ENCODE assay signal across 1 cellular context in the genomic region with DNA sequence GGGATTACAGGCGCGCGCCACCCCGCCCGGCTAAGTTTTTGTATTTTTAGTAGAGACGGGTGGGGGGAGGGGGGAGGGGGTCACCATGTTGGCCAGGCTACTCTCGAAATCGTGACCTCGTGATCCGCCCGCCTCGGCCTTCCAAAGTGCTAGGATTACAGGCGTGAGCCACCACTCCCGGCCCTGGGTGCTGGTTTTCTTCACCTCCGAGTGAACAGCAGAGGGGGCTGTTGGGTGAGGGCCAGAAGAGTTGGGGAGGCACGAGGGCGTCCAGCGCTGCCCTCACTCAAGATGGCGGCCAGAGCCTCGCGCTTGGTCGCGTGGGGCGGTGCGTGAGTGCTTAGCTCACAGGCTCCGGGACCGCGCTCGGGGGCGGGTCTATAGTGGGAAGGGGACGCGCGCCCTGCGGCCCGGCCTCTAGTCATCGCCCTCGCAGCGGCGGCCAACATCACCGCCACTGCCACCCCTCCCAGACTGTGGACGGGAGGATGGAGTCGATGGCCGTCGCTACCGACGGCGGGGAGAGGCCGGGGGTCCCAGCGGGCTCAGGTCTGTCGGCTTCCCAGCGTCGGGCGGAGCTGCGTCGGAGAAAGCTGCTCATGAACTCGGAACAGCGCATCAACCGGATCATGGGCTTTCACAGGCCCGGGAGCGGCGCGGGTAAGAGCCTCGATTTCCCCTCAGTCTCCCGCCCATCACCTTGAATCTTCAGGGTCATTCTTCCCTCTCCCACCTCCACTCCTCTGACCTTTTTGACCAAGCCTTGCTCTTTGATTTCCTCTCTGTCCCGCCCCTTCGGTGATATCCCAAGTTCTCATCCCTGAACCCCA.
A peak's percentile ranks its signal among the peaks of the same experiment; 100 is the strongest.
TF ChIP-seq lines count a peak whose summit lies in the region.

CAMLG (plus strand) TSS at position 416 of the 830 bp plus-strand sequence; CDS start at position 489, 73 bp downstream.

TF ChIP-seq in WTC11, 78 proteins besides CTCF, POLR2A, EP300 and RAD21 (continued from another document and continues in another):
- TF ChIP-seq, protein P1, sequence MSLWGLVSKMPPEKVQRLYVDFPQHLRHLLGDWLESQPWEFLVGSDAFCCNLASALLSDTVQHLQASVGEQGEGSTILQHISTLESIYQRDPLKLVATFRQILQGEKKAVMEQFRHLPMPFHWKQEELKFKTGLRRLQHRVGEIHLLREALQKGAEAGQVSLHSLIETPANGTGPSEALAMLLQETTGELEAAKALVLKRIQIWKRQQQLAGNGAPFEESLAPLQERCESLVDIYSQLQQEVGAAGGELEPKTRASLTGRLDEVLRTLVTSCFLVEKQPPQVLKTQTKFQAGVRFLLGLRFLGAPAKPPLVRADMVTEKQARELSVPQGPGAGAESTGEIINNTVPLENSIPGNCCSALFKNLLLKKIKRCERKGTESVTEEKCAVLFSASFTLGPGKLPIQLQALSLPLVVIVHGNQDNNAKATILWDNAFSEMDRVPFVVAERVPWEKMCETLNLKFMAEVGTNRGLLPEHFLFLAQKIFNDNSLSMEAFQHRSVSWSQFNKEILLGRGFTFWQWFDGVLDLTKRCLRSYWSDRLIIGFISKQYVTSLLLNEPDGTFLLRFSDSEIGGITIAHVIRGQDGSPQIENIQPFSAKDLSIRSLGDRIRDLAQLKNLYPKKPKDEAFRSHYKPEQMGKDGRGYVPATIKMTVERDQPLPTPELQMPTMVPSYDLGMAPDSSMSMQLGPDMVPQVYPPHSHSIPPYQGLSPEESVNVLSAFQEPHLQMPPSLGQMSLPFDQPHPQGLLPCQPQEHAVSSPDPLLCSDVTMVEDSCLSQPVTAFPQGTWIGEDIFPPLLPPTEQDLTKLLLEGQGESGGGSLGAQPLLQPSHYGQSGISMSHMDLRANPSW (CRISPR knock-in tag; conservative IDR thresholded peaks at IDR 0.05; ENCODE audit: low read depth): no peak
- TF ChIP-seq, protein P2, sequence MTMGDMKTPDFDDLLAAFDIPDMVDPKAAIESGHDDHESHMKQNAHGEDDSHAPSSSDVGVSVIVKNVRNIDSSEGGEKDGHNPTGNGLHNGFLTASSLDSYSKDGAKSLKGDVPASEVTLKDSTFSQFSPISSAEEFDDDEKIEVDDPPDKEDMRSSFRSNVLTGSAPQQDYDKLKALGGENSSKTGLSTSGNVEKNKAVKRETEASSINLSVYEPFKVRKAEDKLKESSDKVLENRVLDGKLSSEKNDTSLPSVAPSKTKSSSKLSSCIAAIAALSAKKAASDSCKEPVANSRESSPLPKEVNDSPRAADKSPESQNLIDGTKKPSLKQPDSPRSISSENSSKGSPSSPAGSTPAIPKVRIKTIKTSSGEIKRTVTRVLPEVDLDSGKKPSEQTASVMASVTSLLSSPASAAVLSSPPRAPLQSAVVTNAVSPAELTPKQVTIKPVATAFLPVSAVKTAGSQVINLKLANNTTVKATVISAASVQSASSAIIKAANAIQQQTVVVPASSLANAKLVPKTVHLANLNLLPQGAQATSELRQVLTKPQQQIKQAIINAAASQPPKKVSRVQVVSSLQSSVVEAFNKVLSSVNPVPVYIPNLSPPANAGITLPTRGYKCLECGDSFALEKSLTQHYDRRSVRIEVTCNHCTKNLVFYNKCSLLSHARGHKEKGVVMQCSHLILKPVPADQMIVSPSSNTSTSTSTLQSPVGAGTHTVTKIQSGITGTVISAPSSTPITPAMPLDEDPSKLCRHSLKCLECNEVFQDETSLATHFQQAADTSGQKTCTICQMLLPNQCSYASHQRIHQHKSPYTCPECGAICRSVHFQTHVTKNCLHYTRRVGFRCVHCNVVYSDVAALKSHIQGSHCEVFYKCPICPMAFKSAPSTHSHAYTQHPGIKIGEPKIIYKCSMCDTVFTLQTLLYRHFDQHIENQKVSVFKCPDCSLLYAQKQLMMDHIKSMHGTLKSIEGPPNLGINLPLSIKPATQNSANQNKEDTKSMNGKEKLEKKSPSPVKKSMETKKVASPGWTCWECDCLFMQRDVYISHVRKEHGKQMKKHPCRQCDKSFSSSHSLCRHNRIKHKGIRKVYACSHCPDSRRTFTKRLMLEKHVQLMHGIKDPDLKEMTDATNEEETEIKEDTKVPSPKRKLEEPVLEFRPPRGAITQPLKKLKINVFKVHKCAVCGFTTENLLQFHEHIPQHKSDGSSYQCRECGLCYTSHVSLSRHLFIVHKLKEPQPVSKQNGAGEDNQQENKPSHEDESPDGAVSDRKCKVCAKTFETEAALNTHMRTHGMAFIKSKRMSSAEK (CRISPR knock-in tag; IDR thresholded peaks at IDR 0.05; ENCODE audit: borderline replicate concordance): no peak
- TF ChIP-seq, protein P3, sequence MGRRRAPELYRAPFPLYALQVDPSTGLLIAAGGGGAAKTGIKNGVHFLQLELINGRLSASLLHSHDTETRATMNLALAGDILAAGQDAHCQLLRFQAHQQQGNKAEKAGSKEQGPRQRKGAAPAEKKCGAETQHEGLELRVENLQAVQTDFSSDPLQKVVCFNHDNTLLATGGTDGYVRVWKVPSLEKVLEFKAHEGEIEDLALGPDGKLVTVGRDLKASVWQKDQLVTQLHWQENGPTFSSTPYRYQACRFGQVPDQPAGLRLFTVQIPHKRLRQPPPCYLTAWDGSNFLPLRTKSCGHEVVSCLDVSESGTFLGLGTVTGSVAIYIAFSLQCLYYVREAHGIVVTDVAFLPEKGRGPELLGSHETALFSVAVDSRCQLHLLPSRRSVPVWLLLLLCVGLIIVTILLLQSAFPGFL (CRISPR knock-in tag; IDR thresholded peaks at IDR 0.05; ENCODE audit: borderline replicate concordance): no peak
- peak; percentile 90 for TF ChIP-seq SP1 (CRISPR knock-in tag; conservative IDR thresholded peaks at IDR 0.05)
- TF ChIP-seq ZBTB21 (CRISPR knock-in tag; IDR thresholded peaks at IDR 0.05; ENCODE audit: borderline replicate concordance): peak; percentile 87; the same call in 1 of the 2 replicates
- TF ChIP-seq, protein P4, sequence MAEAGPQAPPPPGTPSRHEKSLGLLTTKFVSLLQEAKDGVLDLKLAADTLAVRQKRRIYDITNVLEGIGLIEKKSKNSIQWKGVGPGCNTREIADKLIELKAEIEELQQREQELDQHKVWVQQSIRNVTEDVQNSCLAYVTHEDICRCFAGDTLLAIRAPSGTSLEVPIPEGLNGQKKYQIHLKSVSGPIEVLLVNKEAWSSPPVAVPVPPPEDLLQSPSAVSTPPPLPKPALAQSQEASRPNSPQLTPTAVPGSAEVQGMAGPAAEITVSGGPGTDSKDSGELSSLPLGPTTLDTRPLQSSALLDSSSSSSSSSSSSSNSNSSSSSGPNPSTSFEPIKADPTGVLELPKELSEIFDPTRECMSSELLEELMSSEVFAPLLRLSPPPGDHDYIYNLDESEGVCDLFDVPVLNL (CRISPR knock-in tag; IDR thresholded peaks at IDR 0.05; ENCODE audit: borderline replicate concordance, low read depth): no peak
- TF ChIP-seq, protein P5, sequence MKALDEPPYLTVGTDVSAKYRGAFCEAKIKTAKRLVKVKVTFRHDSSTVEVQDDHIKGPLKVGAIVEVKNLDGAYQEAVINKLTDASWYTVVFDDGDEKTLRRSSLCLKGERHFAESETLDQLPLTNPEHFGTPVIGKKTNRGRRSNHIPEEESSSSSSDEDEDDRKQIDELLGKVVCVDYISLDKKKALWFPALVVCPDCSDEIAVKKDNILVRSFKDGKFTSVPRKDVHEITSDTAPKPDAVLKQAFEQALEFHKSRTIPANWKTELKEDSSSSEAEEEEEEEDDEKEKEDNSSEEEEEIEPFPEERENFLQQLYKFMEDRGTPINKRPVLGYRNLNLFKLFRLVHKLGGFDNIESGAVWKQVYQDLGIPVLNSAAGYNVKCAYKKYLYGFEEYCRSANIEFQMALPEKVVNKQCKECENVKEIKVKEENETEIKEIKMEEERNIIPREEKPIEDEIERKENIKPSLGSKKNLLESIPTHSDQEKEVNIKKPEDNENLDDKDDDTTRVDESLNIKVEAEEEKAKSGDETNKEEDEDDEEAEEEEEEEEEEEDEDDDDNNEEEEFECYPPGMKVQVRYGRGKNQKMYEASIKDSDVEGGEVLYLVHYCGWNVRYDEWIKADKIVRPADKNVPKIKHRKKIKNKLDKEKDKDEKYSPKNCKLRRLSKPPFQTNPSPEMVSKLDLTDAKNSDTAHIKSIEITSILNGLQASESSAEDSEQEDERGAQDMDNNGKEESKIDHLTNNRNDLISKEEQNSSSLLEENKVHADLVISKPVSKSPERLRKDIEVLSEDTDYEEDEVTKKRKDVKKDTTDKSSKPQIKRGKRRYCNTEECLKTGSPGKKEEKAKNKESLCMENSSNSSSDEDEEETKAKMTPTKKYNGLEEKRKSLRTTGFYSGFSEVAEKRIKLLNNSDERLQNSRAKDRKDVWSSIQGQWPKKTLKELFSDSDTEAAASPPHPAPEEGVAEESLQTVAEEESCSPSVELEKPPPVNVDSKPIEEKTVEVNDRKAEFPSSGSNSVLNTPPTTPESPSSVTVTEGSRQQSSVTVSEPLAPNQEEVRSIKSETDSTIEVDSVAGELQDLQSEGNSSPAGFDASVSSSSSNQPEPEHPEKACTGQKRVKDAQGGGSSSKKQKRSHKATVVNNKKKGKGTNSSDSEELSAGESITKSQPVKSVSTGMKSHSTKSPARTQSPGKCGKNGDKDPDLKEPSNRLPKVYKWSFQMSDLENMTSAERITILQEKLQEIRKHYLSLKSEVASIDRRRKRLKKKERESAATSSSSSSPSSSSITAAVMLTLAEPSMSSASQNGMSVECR (CRISPR knock-in tag; IDR thresholded peaks at IDR 0.05; ENCODE audit: borderline replicate concordance): peak; percentile 89; the same call in 1 of the 2 replicates
- TF ChIP-seq PRRX2 (CRISPR knock-in tag; IDR thresholded peaks at IDR 0.05): no peak
- TF ChIP-seq, protein P6, sequence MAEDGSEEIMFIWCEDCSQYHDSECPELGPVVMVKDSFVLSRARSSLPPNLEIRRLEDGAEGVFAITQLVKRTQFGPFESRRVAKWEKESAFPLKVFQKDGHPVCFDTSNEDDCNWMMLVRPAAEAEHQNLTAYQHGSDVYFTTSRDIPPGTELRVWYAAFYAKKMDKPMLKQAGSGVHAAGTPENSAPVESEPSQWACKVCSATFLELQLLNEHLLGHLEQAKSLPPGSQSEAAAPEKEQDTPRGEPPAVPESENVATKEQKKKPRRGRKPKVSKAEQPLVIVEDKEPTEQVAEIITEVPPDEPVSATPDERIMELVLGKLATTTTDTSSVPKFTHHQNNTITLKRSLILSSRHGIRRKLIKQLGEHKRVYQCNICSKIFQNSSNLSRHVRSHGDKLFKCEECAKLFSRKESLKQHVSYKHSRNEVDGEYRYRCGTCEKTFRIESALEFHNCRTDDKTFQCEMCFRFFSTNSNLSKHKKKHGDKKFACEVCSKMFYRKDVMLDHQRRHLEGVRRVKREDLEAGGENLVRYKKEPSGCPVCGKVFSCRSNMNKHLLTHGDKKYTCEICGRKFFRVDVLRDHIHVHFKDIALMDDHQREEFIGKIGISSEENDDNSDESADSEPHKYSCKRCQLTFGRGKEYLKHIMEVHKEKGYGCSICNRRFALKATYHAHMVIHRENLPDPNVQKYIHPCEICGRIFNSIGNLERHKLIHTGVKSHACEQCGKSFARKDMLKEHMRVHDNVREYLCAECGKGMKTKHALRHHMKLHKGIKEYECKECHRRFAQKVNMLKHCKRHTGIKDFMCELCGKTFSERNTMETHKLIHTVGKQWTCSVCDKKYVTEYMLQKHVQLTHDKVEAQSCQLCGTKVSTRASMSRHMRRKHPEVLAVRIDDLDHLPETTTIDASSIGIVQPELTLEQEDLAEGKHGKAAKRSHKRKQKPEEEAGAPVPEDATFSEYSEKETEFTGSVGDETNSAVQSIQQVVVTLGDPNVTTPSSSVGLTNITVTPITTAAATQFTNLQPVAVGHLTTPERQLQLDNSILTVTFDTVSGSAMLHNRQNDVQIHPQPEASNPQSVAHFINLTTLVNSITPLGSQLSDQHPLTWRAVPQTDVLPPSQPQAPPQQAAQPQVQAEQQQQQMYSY (CRISPR knock-in tag; IDR thresholded peaks at IDR 0.05): no peak
- no peak for TF ChIP-seq NR2C2 (CRISPR knock-in tag; IDR thresholded peaks at IDR 0.05)
- TF ChIP-seq RELA (CRISPR knock-in tag; IDR thresholded peaks at IDR 0.05; ENCODE audit: borderline replicate concordance): 0 out of 2 replicates have a peak, but pooled peaks have one; percentile 38
- TF ChIP-seq, protein P7, sequence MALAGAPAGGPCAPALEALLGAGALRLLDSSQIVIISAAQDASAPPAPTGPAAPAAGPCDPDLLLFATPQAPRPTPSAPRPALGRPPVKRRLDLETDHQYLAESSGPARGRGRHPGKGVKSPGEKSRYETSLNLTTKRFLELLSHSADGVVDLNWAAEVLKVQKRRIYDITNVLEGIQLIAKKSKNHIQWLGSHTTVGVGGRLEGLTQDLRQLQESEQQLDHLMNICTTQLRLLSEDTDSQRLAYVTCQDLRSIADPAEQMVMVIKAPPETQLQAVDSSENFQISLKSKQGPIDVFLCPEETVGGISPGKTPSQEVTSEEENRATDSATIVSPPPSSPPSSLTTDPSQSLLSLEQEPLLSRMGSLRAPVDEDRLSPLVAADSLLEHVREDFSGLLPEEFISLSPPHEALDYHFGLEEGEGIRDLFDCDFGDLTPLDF (CRISPR knock-in tag; IDR thresholded peaks at IDR 0.05): no peak
- 0 out of 2 replicates have a peak, but pooled peaks have one; percentile 29 for TF ChIP-seq ELF4 (CRISPR knock-in tag; IDR thresholded peaks at IDR 0.05; ENCODE audit: low read depth)
- TF ChIP-seq, protein P8, sequence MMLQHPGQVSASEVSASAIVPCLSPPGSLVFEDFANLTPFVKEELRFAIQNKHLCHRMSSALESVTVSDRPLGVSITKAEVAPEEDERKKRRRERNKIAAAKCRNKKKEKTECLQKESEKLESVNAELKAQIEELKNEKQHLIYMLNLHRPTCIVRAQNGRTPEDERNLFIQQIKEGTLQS (CRISPR knock-in tag; conservative IDR thresholded peaks at IDR 0.05): no peak
- TF ChIP-seq FOXK1 (CRISPR knock-in tag; IDR thresholded peaks at IDR 0.05): peak; percentile 97
- TF ChIP-seq ATF1 (CRISPR knock-in tag; IDR thresholded peaks at IDR 0.05): no peak
- no peak for TF ChIP-seq ZNF512 (CRISPR knock-in tag; IDR thresholded peaks at IDR 0.05; ENCODE audit: borderline replicate concordance)
- TF ChIP-seq, protein P9, sequence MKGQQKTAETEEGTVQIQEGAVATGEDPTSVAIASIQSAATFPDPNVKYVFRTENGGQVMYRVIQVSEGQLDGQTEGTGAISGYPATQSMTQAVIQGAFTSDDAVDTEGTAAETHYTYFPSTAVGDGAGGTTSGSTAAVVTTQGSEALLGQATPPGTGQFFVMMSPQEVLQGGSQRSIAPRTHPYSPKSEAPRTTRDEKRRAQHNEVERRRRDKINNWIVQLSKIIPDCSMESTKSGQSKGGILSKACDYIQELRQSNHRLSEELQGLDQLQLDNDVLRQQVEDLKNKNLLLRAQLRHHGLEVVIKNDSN (CRISPR knock-in tag; IDR thresholded peaks at IDR 0.05): peak; percentile 85
